ENCODE assay signal across 7 cellular contexts in genomic region chr9:124734741-124735083, GRCh38. TPM values are rescaled to one million over a fixed set of nuclear protein-coding genes. Genes with fewer than 3 reads are reported as not detected.
DNase-seq lines count a peak whose midpoint lies in the region; ATAC-seq, FAIRE-seq and TF ChIP-seq lines count a peak whose summit lies in the region.
"Not testable (repeated sequence)": the region's sequence is repeated elsewhere in the genome, so short reads cannot be mapped to it uniquely, and the experiment has no call there.

No MANE protein-coding gene starts in this region.

- peaks cover 44% of the 10 kb centered on the region for H3K79me2 ChIP-seq in PC-9 (ENCODE audit: low read depth)
- H3K79me2 ChIP-seq in mammary epithelial cell (ENCODE audit: insufficient read depth, low read length): not testable (repeated sequence)

- H3F3A ChIP-seq in PC-9 (ENCODE audit: insufficient read depth, low read depth): peaks cover 31% of the 10 kb centered on the region

- not testable (repeated sequence) for H3K27me3 ChIP-seq in PC-9 (ENCODE audit: insufficient read depth, low read depth); mammary epithelial cell (ENCODE audit: insufficient read depth, low read length); cardiac muscle cell; mucosa of rectum (ENCODE audit: control insufficient read depth in 2 of 2, insufficient read depth in 2 of 2, low read length in 2 of 2); small intestine (ENCODE audit: control insufficient read depth in 2 of 2, insufficient read depth in 2 of 2, low read length in 2 of 2)

- H3K4me1 ChIP-seq in PC-9 (replicated peaks; ENCODE audit: insufficient read depth) (peaks cover 34% of the 10 kb centered on the region), mammary epithelial cell (ENCODE audit: insufficient read depth, low read length) (peaks cover 19% of the 10 kb centered on the region), cardiac muscle cell (ENCODE audit: low read depth) (peaks cover 12% of the 10 kb centered on the region), mucosa of rectum (ENCODE audit: control insufficient read depth in 2 of 2, insufficient read depth in 2 of 2, low read length in 2 of 2) (peaks cover 2 to 20% of the 10 kb centered on the region in 2 donors)
- not testable (repeated sequence) for H3K4me1 ChIP-seq in small intestine (ENCODE audit: control insufficient read depth in 2 of 2, insufficient read depth in 1 of 2, low read depth in 1 of 2, low read length in 1 of 2)

- POLR2A ChIA-PET in PC-9 (lab: Charles Lee; ENCODE audit: unreplicated experiment): interaction anchor here (0.6 to 1.2 kb wide), 5 partner anchors 10 to 527 kb away, joined by 3 to 10 read pairs (median 6); partner anchors contain the start of gene GAPVD1
- POLR2A ChIA-PET in activated CD8-positive, alpha-beta T cell treated with anti-CD3 and anti-CD28 coated beads for 36 hours (lab: Charles Lee): interaction anchor here (1.4 kb wide), 1 partner anchor 9 kb away, joined by 3 read pairs; no protein-coding TSS in a partner anchor

- FAIRE-seq in small intestine (lab: Jason Lieb, UNC): not testable (repeated sequence)

- not testable (repeated sequence) for H3K9me3 Mint-ChIP-seq in HFFc6; activated CD8-positive, alpha-beta T cell treated with anti-CD3 and anti-CD28 coated beads for 36 hours

- not testable (repeated sequence) for H3K9ac ChIP-seq in mammary epithelial cell (ENCODE audit: insufficient read depth, low read length); mucosa of rectum (ENCODE audit: low read depth in 1 of 2, low read length in 2 of 2)

- not testable (repeated sequence) for H4K20me1 ChIP-seq in PC-9 (ENCODE audit: insufficient read depth); mammary epithelial cell (ENCODE audit: insufficient read depth, low read length)

- peak overlapping the region; percentile 34; the same call in 1 of the 2 replicates for H3K27ac Mint-ChIP-seq in HFFc6
- H3K27ac Mint-ChIP-seq in activated CD8-positive, alpha-beta T cell treated with anti-CD3 and anti-CD28 coated beads for 36 hours: not testable (repeated sequence)

- not testable (repeated sequence) for H3K4me3 ChIP-seq in PC-9; mammary epithelial cell (replicated peaks in 1 of 3; ENCODE audit: insufficient read depth in 1 of 3, low read depth in 2 of 3, low read length in 3 of 3); cardiac muscle cell; mucosa of rectum (ENCODE audit: low read length in 2 of 2); small intestine (ENCODE audit: low read depth in 1 of 2, low read length in 2 of 2)

- H2AFZ ChIP-seq in PC-9; mammary epithelial cell (ENCODE audit: low read depth, low read length): not testable (repeated sequence)

- WGBS in mammary epithelial cell (ENCODE audit: low coverage, missing lambda C conversion rate): 91% methylated on average over 7 of the region's 7 CpGs
- WGBS in small intestine, 3 donors: 86 to 91% (median 89%) methylated on average over 7 of the region's 7 CpGs

- CTCF ChIA-PET in PC-9 (lab: Charles Lee): interaction anchor here (0.6 to 1.8 kb wide), 4 partner anchors 23 to 118 kb away, joined by 4 to 7 read pairs (median 5); partner anchors contain the start of gene WDR38
- CTCF ChIA-PET in activated CD8-positive, alpha-beta T cell treated with anti-CD3 and anti-CD28 coated beads for 36 hours (lab: Charles Lee): interaction anchor here (1.7 kb wide), 1 partner anchor 8 kb away, joined by 5 read pairs; no protein-coding TSS in a partner anchor
- CTCF ChIA-PET in mammary epithelial cell (lab: Charles Lee; ENCODE audit: low non-redundant PET): not testable (repeated sequence)

- DNase-seq in HFFc6; PC-9; mammary epithelial cell; cardiac muscle cell (ENCODE audit: low read depth in 1 of 2, low spot score in 1 of 2); small intestine: not testable (repeated sequence)
- peak; percentile 2 for DNase-seq in activated CD8-positive, alpha-beta T cell treated with anti-CD3 and anti-CD28 coated beads for 36 hours

- BruUV-seq in PC-9 (replicated peaks; lab: Mats Ljungman, UMichigan); mammary epithelial cell (replicated peaks; lab: Mats Ljungman, UMichigan): not testable (repeated sequence)

- not testable (repeated sequence) for H3K9me2 ChIP-seq in PC-9 (ENCODE audit: insufficient read depth)

- H3K36me3 ChIP-seq in PC-9 (ENCODE audit: low read depth): peaks cover 14% of the 10 kb centered on the region; the same call in 1 of the 2 replicates
- H3K36me3 ChIP-seq in mammary epithelial cell (ENCODE audit: insufficient read depth, low read length); cardiac muscle cell; mucosa of rectum (ENCODE audit: control insufficient read depth in 2 of 2, insufficient read depth in 2 of 2, low read length in 2 of 2); small intestine (ENCODE audit: control insufficient read depth in 2 of 2, insufficient read depth in 2 of 2, low read length in 2 of 2): not testable (repeated sequence)

- not testable (repeated sequence) for H3K9me3 ChIP-seq in PC-9 (ENCODE audit: insufficient read depth, low read depth); mammary epithelial cell (replicated peaks; ENCODE audit: insufficient read depth, low read length); cardiac muscle cell (ENCODE audit: low read depth); mucosa of rectum (ENCODE audit: control insufficient read depth in 2 of 2, low read length in 2 of 2); small intestine (ENCODE audit: control insufficient read depth, low read depth)

- H3K4me3 Mint-ChIP-seq in HFFc6; activated CD8-positive, alpha-beta T cell treated with anti-CD3 and anti-CD28 coated beads for 36 hours: not testable (repeated sequence)

- TF ChIP-seq CTCF in HFFc6 (IDR thresholded peaks at IDR 0.05); PC-9 (conservative IDR thresholded peaks at IDR 0.05); activated CD8-positive, alpha-beta T cell treated with anti-CD3 and anti-CD28 coated beads for 36 hours (IDR thresholded peaks at IDR 0.05); mammary epithelial cell (conservative IDR thresholded peaks at IDR 0.05 in 1 of 2, IDR thresholded peaks at IDR 0.05 in 1 of 2; ENCODE audit: extremely low read depth in 1 of 2, insufficient read depth in 1 of 2, low read depth in 1 of 2, low read length in 2 of 2); cardiac muscle cell (IDR thresholded peaks at IDR 0.05; ENCODE audit: low read depth, low read length): not testable (repeated sequence)

- dilution Hi-C loops in mammary epithelial cell (cut with HindIII; ENCODE audit: low sequenced_read_pairs): not testable (repeated sequence)

- peak overlapping the region; percentile 60 for H3K4me2 ChIP-seq in PC-9
- peak overlapping the region; percentile 28 for H3K4me2 ChIP-seq in mammary epithelial cell (ENCODE audit: insufficient read depth, low read depth, low read length)

- not testable (repeated sequence) for H3K27me3 Mint-ChIP-seq in HFFc6 (ENCODE audit: insufficient read depth); activated CD8-positive, alpha-beta T cell treated with anti-CD3 and anti-CD28 coated beads for 36 hours

- intact Hi-C loops in PC-9 (cut with micrococcal nuclease; ENCODE audit: unreplicated experiment): loop anchor here (1.0 to 2.0 kb wide), 3 partner anchors 18 to 76 kb away; partner anchors contain the start of gene NR6A1
- intact Hi-C loops in activated CD8-positive, alpha-beta T cell treated with anti-CD3 and anti-CD28 coated beads for 36 hours (cut with micrococcal nuclease); mammary epithelial cell (cut with micrococcal nuclease): not testable (repeated sequence)

- not testable (repeated sequence) for H3K36me3 Mint-ChIP-seq in HFFc6 (ENCODE audit: low read depth); activated CD8-positive, alpha-beta T cell treated with anti-CD3 and anti-CD28 coated beads for 36 hours (ENCODE audit: low read depth)

- in situ Hi-C loops in mammary epithelial cell (cut with MboI; ENCODE audit: low sequenced_read_pairs in 2 of 2): not testable (repeated sequence)

- H3K27ac ChIP-seq in PC-9 (peak overlapping the region; percentile 80), cardiac muscle cell (peak overlapping the region; percentile 56), mucosa of rectum (ENCODE audit: low read depth in 2 of 2, low read length in 2 of 2) (peak overlapping the region; percentile 64 to 87), small intestine (ENCODE audit: low read depth in 1 of 2, low read length in 1 of 2) (peak overlapping the region; percentile 55 to 73)
- H3K27ac ChIP-seq in mammary epithelial cell (ENCODE audit: insufficient read depth, low read depth, low read length): not testable (repeated sequence)

- not testable (repeated sequence) for ATAC-seq in activated CD8-positive, alpha-beta T cell treated with anti-CD3 and anti-CD28 coated beads for 36 hours

- peaks cover 20% of the 10 kb centered on the region for H3K4me1 Mint-ChIP-seq in HFFc6 (ENCODE audit: low read depth)
- peaks cover 13% of the 10 kb centered on the region for H3K4me1 Mint-ChIP-seq in activated CD8-positive, alpha-beta T cell treated with anti-CD3 and anti-CD28 coated beads for 36 hours (ENCODE audit: low read depth)

RNA-seq across cellular contexts. Expression of gene NR6A1, which starts 36.4 kb away (rescaled TPM):
- under 1 TPM; 0.05 to 0.26 (median 0.13) TPM for total RNA-seq in HFFc6 (2021; fragmentation: NEBNext Ultra II Directional; extraction: Animal tissue kit (Norgen Biotek cat#: 25700))
- total RNA-seq in PC-9 (2021) (13.0 TPM in 2 replicates), mammary epithelial cell (1 to 10 TPM; 3.2 to 4.8 TPM), cardiac muscle cell (12.8 and 19.8 TPM in 2 replicates)
- total RNA-seq in activated CD8-positive, alpha-beta T cell treated with anti-CD3 and anti-CD28 coated beads for 36 hours: 1 to 10 TPM in 1 of 2 experiments, under 1 TPM in 1; 0.74 to 1.1 TPM
- polyA plus RNA-seq in mammary epithelial cell (0.76 TPM), cardiac muscle cell (3.2 and 5.8 TPM in 2 replicates), small intestine (1 to 10 TPM; 2.3 to 6.0 (median 3.0) TPM)
- polyA minus RNA-seq in mammary epithelial cell: 1.1 TPM

RNA-seq across cellular contexts. Expression of gene OLFML2A, which starts 42.2 kb away (rescaled TPM):
- total RNA-seq in HFFc6 (2021; fragmentation: NEBNext Ultra II Directional; extraction: Animal tissue kit (Norgen Biotek cat#: 25700)): under 1 TPM; 0.30 to 0.88 (median 0.36) TPM
- total RNA-seq in PC-9 (2021) (5.7 and 9.0 TPM in 2 replicates), mammary epithelial cell (1 to 10 TPM; 4.2 to 6.2 TPM), cardiac muscle cell (4.7 and 10.7 TPM in 2 replicates)
- not detected for total RNA-seq in activated CD8-positive, alpha-beta T cell treated with anti-CD3 and anti-CD28 coated beads for 36 hours
- polyA plus RNA-seq in mammary epithelial cell (1.6 TPM), cardiac muscle cell (2.6 and 3.4 TPM in 2 replicates), small intestine (1 to 10 TPM in 1 of 3 donors, under 1 TPM in 2; 0.22 to 3.4 (median 0.27) TPM)
- 2.3 TPM for polyA minus RNA-seq in mammary epithelial cell
